1 cellular context compared by ENCODE assay signal in genomic region chr1:1161683-1162079, GRCh38.
TF ChIP-seq lines count a peak whose summit lies in the region.

No MANE protein-coding gene starts in this region.

TF ChIP-seq in HCT116, 20 proteins besides CTCF, POLR2A, EP300 and RAD21:
- TF ChIP-seq ZBTB33 (IDR thresholded peaks at IDR 0.05; ENCODE audit: extremely low read depth, insufficient replicate concordance, low read length) (no peak), EZH2phosphoT487 (IDR thresholded peaks at IDR 0.05; ENCODE audit: borderline replicate concordance) (no peak), EGR1 (IDR thresholded peaks at IDR 0.05; ENCODE audit: low read depth) (no peak), CEBPB (IDR thresholded peaks at IDR 0.05; ENCODE audit: low read depth) (no peak), POLR2AphosphoS5 (IDR thresholded peaks at IDR 0.05; ENCODE audit: low read depth, low read length) (no peak), SP1 (IDR thresholded peaks at IDR 0.05; ENCODE audit: low read depth) (no peak), JUND (IDR thresholded peaks at IDR 0.05) (no peak), ZFX (IDR thresholded peaks at IDR 0.05) (no peak), SIN3A (IDR thresholded peaks at IDR 0.05; ENCODE audit: low read depth) (no peak), YY1 (IDR thresholded peaks at IDR 0.05; ENCODE audit: extremely low read depth, insufficient replicate concordance, low read depth, low read length) (no peak), ZNF274 (IDR thresholded peaks at IDR 0.05; ENCODE audit: low read depth, low read length) (no peak), TCF7L2 (IDR thresholded peaks at IDR 0.05; ENCODE audit: borderline replicate concordance, extremely low read depth, insufficient read depth, insufficient read length) (no peak), EZH2 (IDR thresholded peaks at IDR 0.05) (no peak), ELF1 (IDR thresholded peaks at IDR 0.05; ENCODE audit: borderline replicate concordance, low read depth) (no peak), FOSL1 (IDR thresholded peaks at IDR 0.05; ENCODE audit: low read depth) (no peak), CBX3 (IDR thresholded peaks at IDR 0.05; ENCODE audit: low read depth) (no peak), MAX (IDR thresholded peaks at IDR 0.05) (no peak)
- TF ChIP-seq, protein P1, sequence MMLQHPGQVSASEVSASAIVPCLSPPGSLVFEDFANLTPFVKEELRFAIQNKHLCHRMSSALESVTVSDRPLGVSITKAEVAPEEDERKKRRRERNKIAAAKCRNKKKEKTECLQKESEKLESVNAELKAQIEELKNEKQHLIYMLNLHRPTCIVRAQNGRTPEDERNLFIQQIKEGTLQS (IDR thresholded peaks at IDR 0.05): no peak
- TF ChIP-seq, protein P2, sequence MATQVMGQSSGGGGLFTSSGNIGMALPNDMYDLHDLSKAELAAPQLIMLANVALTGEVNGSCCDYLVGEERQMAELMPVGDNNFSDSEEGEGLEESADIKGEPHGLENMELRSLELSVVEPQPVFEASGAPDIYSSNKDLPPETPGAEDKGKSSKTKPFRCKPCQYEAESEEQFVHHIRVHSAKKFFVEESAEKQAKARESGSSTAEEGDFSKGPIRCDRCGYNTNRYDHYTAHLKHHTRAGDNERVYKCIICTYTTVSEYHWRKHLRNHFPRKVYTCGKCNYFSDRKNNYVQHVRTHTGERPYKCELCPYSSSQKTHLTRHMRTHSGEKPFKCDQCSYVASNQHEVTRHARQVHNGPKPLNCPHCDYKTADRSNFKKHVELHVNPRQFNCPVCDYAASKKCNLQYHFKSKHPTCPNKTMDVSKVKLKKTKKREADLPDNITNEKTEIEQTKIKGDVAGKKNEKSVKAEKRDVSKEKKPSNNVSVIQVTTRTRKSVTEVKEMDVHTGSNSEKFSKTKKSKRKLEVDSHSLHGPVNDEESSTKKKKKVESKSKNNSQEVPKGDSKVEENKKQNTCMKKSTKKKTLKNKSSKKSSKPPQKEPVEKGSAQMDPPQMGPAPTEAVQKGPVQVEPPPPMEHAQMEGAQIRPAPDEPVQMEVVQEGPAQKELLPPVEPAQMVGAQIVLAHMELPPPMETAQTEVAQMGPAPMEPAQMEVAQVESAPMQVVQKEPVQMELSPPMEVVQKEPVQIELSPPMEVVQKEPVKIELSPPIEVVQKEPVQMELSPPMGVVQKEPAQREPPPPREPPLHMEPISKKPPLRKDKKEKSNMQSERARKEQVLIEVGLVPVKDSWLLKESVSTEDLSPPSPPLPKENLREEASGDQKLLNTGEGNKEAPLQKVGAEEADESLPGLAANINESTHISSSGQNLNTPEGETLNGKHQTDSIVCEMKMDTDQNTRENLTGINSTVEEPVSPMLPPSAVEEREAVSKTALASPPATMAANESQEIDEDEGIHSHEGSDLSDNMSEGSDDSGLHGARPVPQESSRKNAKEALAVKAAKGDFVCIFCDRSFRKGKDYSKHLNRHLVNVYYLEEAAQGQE (IDR thresholded peaks at IDR 0.05; ENCODE audit: low read depth): no peak
